In the genomic region with DNA sequence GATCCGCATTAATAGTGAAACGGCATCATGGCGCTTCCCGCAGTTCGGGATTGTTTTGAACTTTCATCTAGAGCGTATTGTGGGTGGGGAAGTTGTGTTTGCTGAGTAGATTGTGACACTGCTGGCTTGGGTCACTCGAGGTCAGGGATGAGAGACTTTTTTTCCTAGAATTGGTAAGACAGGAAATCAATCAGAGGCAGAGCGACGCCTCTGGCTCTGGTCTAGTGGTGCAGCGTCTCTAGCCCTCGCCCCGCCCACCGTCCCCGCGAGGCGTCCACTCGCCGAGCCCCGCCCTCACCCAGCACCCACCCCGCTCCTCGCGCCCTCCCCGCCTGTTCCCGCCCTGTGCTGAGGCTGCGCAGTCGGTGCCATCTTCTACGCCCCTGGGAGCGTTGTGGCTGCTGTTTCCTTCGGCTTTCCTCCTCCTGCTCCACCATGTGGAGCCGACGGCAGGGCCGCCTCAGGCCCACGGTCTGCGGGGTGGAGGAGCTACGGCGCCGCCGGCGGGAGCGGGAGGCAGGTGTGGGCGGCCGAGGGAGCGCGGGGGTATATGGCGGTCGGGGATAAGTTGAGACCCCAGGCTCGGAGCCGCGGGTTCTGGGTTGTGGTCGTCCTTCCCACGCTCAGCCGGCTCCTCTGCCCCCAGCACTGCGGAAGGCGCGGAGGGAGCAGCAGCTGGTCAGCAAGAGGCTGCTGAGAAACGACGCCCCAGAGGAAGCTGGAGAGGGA, we compare ENCODE assay signal across 1 cellular context.
TF ChIP-seq lines count a peak whose summit lies in the region.

A gene (plus strand): TSS at position 359 of the 729 bp plus-strand sequence. CDS start 77 bp downstream, at position 436.

TF ChIP-seq in HepG2, 621 proteins besides CTCF, POLR2A, EP300 and RAD21 (continued from another document and continues in another):
- TF ChIP-seq, protein P1, sequence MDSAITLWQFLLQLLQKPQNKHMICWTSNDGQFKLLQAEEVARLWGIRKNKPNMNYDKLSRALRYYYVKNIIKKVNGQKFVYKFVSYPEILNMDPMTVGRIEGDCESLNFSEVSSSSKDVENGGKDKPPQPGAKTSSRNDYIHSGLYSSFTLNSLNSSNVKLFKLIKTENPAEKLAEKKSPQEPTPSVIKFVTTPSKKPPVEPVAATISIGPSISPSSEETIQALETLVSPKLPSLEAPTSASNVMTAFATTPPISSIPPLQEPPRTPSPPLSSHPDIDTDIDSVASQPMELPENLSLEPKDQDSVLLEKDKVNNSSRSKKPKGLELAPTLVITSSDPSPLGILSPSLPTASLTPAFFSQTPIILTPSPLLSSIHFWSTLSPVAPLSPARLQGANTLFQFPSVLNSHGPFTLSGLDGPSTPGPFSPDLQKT (CRISPR knock-in tag; IDR thresholded peaks at IDR 0.05; ENCODE audit: borderline replicate concordance): no peak
- TF ChIP-seq, protein P2, sequence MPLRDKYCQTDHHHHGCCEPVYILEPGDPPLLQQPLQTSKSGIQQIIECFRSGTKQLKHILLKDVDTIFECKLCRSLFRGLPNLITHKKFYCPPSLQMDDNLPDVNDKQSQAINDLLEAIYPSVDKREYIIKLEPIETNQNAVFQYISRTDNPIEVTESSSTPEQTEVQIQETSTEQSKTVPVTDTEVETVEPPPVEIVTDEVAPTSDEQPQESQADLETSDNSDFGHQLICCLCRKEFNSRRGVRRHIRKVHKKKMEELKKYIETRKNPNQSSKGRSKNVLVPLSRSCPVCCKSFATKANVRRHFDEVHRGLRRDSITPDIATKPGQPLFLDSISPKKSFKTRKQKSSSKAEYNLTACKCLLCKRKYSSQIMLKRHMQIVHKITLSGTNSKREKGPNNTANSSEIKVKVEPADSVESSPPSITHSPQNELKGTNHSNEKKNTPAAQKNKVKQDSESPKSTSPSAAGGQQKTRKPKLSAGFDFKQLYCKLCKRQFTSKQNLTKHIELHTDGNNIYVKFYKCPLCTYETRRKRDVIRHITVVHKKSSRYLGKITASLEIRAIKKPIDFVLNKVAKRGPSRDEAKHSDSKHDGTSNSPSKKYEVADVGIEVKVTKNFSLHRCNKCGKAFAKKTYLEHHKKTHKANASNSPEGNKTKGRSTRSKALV (CRISPR knock-in tag; IDR thresholded peaks at IDR 0.05): no peak
- TF ChIP-seq ELF1 (CRISPR knock-in tag; IDR thresholded peaks at IDR 0.05): peak; percentile 55
- no peak for TF ChIP-seq NFE2L1 (CRISPR knock-in tag; IDR thresholded peaks at IDR 0.05; ENCODE audit: borderline replicate concordance)
- TF ChIP-seq ZNF350 (CRISPR knock-in tag; IDR thresholded peaks at IDR 0.05; ENCODE audit: borderline replicate concordance, low read depth): peak; percentile 84; the same call in 1 of the 2 replicates
- TF ChIP-seq, protein P3, sequence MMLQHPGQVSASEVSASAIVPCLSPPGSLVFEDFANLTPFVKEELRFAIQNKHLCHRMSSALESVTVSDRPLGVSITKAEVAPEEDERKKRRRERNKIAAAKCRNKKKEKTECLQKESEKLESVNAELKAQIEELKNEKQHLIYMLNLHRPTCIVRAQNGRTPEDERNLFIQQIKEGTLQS (CRISPR knock-in tag; IDR thresholded peaks at IDR 0.05): peak; percentile 21; the same call in 1 of the 2 replicates
- peak; percentile 94 for TF ChIP-seq MEIS2 (CRISPR knock-in tag; IDR thresholded peaks at IDR 0.05)
- no peak for TF ChIP-seq U2AF1 (optimal IDR thresholded peaks at IDR 0.05; ENCODE audit: low read depth, low read length)
- no peak for TF ChIP-seq ZNF333 (CRISPR knock-in tag; IDR thresholded peaks at IDR 0.05; ENCODE audit: borderline replicate concordance)
- TF ChIP-seq, protein P4, sequence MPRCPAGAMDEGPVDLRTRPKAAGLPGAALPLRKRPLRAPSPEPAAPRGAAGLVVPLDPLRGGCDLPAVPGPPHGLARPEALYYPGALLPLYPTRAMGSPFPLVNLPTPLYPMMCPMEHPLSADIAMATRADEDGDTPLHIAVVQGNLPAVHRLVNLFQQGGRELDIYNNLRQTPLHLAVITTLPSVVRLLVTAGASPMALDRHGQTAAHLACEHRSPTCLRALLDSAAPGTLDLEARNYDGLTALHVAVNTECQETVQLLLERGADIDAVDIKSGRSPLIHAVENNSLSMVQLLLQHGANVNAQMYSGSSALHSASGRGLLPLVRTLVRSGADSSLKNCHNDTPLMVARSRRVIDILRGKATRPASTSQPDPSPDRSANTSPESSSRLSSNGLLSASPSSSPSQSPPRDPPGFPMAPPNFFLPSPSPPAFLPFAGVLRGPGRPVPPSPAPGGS (CRISPR knock-in tag; IDR thresholded peaks at IDR 0.05): no peak; the same call in 1 of the 2 replicates
- TF ChIP-seq CBX5 (CRISPR knock-in tag; IDR thresholded peaks at IDR 0.05; ENCODE audit: borderline replicate concordance): peak; percentile 38; the same call in 1 of the 2 replicates
- peak; percentile 77 for TF ChIP-seq TBX2 (CRISPR knock-in tag; IDR thresholded peaks at IDR 0.05; ENCODE audit: borderline replicate concordance)
- peak; percentile 66 for TF ChIP-seq KDM2A (CRISPR knock-in tag; IDR thresholded peaks at IDR 0.05; ENCODE audit: borderline replicate concordance, low read depth)
- TF ChIP-seq REPIN1 (CRISPR knock-in tag; IDR thresholded peaks at IDR 0.05; ENCODE audit: borderline replicate concordance, low read depth): peak; percentile 81
- TF ChIP-seq, protein P5, sequence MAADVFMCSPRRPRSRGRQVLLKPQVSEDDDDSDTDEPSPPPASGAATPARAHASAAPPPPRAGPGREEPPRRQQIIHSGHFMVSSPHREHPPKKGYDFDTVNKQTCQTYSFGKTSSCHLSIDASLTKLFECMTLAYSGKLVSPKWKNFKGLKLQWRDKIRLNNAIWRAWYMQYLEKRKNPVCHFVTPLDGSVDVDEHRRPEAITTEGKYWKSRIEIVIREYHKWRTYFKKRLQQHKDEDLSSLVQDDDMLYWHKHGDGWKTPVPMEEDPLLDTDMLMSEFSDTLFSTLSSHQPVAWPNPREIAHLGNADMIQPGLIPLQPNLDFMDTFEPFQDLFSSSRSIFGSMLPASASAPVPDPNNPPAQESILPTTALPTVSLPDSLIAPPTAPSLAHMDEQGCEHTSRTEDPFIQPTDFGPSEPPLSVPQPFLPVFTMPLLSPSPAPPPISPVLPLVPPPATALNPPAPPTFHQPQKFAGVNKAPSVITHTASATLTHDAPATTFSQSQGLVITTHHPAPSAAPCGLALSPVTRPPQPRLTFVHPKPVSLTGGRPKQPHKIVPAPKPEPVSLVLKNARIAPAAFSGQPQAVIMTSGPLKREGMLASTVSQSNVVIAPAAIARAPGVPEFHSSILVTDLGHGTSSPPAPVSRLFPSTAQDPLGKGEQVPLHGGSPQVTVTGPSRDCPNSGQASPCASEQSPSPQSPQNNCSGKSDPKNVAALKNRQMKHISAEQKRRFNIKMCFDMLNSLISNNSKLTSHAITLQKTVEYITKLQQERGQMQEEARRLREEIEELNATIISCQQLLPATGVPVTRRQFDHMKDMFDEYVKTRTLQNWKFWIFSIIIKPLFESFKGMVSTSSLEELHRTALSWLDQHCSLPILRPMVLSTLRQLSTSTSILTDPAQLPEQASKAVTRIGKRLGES (CRISPR knock-in tag; IDR thresholded peaks at IDR 0.05; ENCODE audit: borderline replicate concordance): no peak; the same call in 1 of the 2 replicates
- peak; percentile 84 for TF ChIP-seq ZNF331 (CRISPR knock-in tag; IDR thresholded peaks at IDR 0.05)
- TF ChIP-seq ZNF816 (CRISPR knock-in tag; IDR thresholded peaks at IDR 0.05; ENCODE audit: borderline replicate concordance): peak; percentile 4; the same call in 1 of the 2 replicates
- no peak for TF ChIP-seq TP53 (CRISPR knock-in tag; conservative IDR thresholded peaks at IDR 0.05)
- peak; percentile 77; the same call in 1 of the 2 replicates for TF ChIP-seq ZNF761 (CRISPR knock-in tag; conservative IDR thresholded peaks at IDR 0.05)
- TF ChIP-seq ZNF790 (CRISPR knock-in tag; IDR thresholded peaks at IDR 0.05; ENCODE audit: borderline replicate concordance): 0 out of 2 replicates have a peak, but pooled peaks have one; percentile 45
- TF ChIP-seq RBAK (CRISPR knock-in tag; IDR thresholded peaks at IDR 0.05): no peak
- peak; percentile 55; the same call in 1 of the 2 replicates for TF ChIP-seq NR2C2 (CRISPR knock-in tag; IDR thresholded peaks at IDR 0.05; ENCODE audit: borderline replicate concordance)
- no peak for TF ChIP-seq ZNF296 (CRISPR knock-in tag; conservative IDR thresholded peaks at IDR 0.05)
- peak; percentile 78; the same call in 1 of the 2 replicates for TF ChIP-seq MTA1 (CRISPR knock-in tag; IDR thresholded peaks at IDR 0.05; ENCODE audit: borderline replicate concordance)
- no peak for TF ChIP-seq ZNF567 (CRISPR knock-in tag; IDR thresholded peaks at IDR 0.05; ENCODE audit: borderline replicate concordance)
- no peak for TF ChIP-seq NFE2L2 (IDR thresholded peaks at IDR 0.05; ENCODE audit: low read length)
- TF ChIP-seq, protein P6, sequence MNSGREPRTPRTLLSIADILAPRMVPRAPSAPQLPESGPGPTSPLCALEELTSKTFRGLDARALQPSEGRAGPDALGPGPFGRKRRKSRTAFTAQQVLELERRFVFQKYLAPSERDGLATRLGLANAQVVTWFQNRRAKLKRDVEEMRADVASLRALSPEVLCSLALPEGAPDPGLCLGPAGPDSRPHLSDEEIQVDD (CRISPR knock-in tag; IDR thresholded peaks at IDR 0.05; ENCODE audit: borderline replicate concordance): peak; percentile 87; the same call in 1 of the 2 replicates
- peak; percentile 90 for TF ChIP-seq CEBPG (CRISPR knock-in tag; IDR thresholded peaks at IDR 0.05)
- TF ChIP-seq SMAD1 (CRISPR knock-in tag; IDR thresholded peaks at IDR 0.05; ENCODE audit: borderline replicate concordance, low read depth): peak; percentile 37; the same call in 1 of the 2 replicates
- no peak for TF ChIP-seq SNRNP70 (IDR thresholded peaks at IDR 0.05; ENCODE audit: low read depth, low read length)
- peak; percentile 91; the same call in 1 of the 2 replicates for TF ChIP-seq ZNF430 (CRISPR knock-in tag; IDR thresholded peaks at IDR 0.05)
- TF ChIP-seq ZNF367 (CRISPR knock-in tag; IDR thresholded peaks at IDR 0.05; ENCODE audit: borderline replicate concordance): no peak
- peak; percentile 40; the same call in 1 of the 2 replicates for TF ChIP-seq TBX3 (IDR thresholded peaks at IDR 0.05; ENCODE audit: borderline replicate concordance)
- TF ChIP-seq PPARG (CRISPR knock-in tag; conservative IDR thresholded peaks at IDR 0.05): peak; percentile 96
- no peak for TF ChIP-seq NBN (conservative IDR thresholded peaks at IDR 0.05)
- TF ChIP-seq KMT2B (CRISPR knock-in tag; IDR thresholded peaks at IDR 0.05): peak; percentile 53
- TF ChIP-seq ZNF180 (CRISPR knock-in tag; IDR thresholded peaks at IDR 0.05; ENCODE audit: borderline replicate concordance, low read depth): no peak
- no peak for TF ChIP-seq SRSF1 (optimal IDR thresholded peaks at IDR 0.05; ENCODE audit: low read depth, low read length)
- no peak for TF ChIP-seq GLI4 (CRISPR knock-in tag; IDR thresholded peaks at IDR 0.05; ENCODE audit: borderline replicate concordance)
- TF ChIP-seq, protein P7, sequence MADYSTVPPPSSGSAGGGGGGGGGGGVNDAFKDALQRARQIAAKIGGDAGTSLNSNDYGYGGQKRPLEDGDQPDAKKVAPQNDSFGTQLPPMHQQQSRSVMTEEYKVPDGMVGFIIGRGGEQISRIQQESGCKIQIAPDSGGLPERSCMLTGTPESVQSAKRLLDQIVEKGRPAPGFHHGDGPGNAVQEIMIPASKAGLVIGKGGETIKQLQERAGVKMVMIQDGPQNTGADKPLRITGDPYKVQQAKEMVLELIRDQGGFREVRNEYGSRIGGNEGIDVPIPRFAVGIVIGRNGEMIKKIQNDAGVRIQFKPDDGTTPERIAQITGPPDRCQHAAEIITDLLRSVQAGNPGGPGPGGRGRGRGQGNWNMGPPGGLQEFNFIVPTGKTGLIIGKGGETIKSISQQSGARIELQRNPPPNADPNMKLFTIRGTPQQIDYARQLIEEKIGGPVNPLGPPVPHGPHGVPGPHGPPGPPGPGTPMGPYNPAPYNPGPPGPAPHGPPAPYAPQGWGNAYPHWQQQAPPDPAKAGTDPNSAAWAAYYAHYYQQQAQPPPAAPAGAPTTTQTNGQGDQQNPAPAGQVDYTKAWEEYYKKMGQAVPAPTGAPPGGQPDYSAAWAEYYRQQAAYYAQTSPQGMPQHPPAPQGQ (CRISPR knock-in tag; IDR thresholded peaks at IDR 0.05; ENCODE audit: borderline replicate concordance): no peak
- TF ChIP-seq, protein P8, sequence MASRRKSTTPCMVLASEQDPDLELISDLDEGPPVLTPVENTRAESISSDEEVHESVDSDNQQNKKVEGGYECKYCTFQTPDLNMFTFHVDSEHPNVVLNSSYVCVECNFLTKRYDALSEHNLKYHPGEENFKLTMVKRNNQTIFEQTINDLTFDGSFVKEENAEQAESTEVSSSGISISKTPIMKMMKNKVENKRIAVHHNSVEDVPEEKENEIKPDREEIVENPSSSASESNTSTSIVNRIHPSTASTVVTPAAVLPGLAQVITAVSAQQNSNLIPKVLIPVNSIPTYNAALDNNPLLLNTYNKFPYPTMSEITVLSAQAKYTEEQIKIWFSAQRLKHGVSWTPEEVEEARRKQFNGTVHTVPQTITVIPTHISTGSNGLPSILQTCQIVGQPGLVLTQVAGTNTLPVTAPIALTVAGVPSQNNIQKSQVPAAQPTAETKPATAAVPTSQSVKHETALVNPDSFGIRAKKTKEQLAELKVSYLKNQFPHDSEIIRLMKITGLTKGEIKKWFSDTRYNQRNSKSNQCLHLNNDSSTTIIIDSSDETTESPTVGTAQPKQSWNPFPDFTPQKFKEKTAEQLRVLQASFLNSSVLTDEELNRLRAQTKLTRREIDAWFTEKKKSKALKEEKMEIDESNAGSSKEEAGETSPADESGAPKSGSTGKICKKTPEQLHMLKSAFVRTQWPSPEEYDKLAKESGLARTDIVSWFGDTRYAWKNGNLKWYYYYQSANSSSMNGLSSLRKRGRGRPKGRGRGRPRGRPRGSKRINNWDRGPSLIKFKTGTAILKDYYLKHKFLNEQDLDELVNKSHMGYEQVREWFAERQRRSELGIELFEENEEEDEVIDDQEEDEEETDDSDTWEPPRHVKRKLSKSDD (CRISPR knock-in tag; IDR thresholded peaks at IDR 0.05; ENCODE audit: low read depth): peak; percentile 44
- peak; percentile 78 for TF ChIP-seq TCF7 (IDR thresholded peaks at IDR 0.05; ENCODE audit: low read depth)
- peak; percentile 65; the same call in 1 of the 2 replicates for TF ChIP-seq NFKBIZ (CRISPR knock-in tag; IDR thresholded peaks at IDR 0.05)
- TF ChIP-seq, protein P9, sequence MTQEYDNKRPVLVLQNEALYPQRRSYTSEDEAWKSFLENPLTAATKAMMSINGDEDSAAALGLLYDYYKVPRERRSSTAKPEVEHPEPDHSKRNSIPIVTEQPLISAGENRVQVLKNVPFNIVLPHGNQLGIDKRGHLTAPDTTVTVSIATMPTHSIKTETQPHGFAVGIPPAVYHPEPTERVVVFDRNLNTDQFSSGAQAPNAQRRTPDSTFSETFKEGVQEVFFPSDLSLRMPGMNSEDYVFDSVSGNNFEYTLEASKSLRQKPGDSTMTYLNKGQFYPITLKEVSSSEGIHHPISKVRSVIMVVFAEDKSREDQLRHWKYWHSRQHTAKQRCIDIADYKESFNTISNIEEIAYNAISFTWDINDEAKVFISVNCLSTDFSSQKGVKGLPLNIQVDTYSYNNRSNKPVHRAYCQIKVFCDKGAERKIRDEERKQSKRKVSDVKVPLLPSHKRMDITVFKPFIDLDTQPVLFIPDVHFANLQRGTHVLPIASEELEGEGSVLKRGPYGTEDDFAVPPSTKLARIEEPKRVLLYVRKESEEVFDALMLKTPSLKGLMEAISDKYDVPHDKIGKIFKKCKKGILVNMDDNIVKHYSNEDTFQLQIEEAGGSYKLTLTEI (CRISPR knock-in tag; conservative IDR thresholded peaks at IDR 0.05): no peak
- no peak for TF ChIP-seq ZNF317 (CRISPR knock-in tag; IDR thresholded peaks at IDR 0.05)
